ENCODE assay signal across 24 cellular contexts in the genomic region with DNA sequence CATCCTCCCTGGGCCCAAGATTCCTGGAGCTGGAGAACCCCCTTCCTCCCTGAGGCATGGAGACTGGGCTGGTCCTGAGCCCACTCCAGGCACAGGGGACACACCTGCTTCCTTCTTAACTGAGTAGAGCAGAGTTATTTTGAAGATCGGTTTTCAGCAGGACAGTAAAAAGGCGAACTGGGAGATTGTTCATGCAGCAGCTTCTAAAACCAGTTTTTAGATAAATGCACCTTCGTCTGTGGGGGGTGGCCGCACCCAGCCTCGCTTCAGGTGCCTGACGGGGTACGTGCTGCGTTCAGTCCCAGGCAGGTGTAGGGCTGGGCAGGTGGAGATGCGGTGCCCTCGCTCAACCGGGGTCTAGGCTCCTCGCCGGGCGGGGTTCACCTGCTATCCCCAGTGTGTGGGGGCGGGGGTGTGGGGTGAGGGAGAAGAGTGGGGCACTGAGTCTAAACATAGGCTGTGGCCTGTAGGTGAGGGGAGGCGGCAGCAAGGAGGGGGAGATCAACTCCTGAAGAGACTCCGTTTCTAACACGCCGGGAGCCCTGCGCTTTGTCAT.
"Had no signal": no experiment of that assay in that cellular context is flagged by ENCODE, and none has a peak within 500 bp of the region (broad histone marks: within the 10 kb centered on the region; RNA-seq: fewer than 3 reads in every experiment).

No MANE protein-coding gene starts in this region.

- H3K4me1 ChIP-seq: left lung, lower lobe of right lung, right atrium auricular region, right lobe of liver, tibial nerve, uterus had no signal

- H3K4me3 ChIP-seq: left lung, lower lobe of right lung, neural progenitor cell, ovary, right atrium auricular region, right lobe of liver, smooth muscle cell, tibial nerve, uterus had no signal

- ATAC-seq: left colon; left lung; lower lobe of right lung; naive thymus-derived CD8-positive, alpha-beta T cell; right lobe of liver; stimulated activated memory B cell treated with anti-CD40 and anti-IgM and Interleukin-4, amounts not matched to agents 10 μg/mL and 1 μg/mL and 100 μg/mL, for 72 hours had no signal

- H3K27ac ChIP-seq: left lung, lower lobe of right lung, neural progenitor cell, ovary, right atrium auricular region, right lobe of liver, tibial nerve, uterus had no signal

- H3K4me3 Mint-ChIP-seq: immature natural killer cell; naive thymus-derived CD8-positive, alpha-beta T cell; nephron; neural progenitor cell; stimulated activated memory B cell treated with anti-CD40 and anti-IgM and Interleukin-4, amounts not matched to agents 10 μg/mL and 1 μg/mL and 100 μg/mL, for 72 hours; stimulated activated naive CD8-positive, alpha-beta T cell treated with anti-CD3 and anti-CD28 coated beads, Interleukin-15, amount 100 ng/mL, for 72 hours; type B pancreatic cell had no signal

- H3K27ac Mint-ChIP-seq: immature natural killer cell; nephron; neural progenitor cell; progenitor cell of endocrine pancreas; stimulated activated memory B cell treated with anti-CD40 and anti-IgM and Interleukin-4, amounts not matched to agents 10 μg/mL and 1 μg/mL and 100 μg/mL, for 72 hours; stimulated activated naive CD8-positive, alpha-beta T cell treated with anti-CD3 and anti-CD28 coated beads, Interleukin-15, amount 100 ng/mL, for 72 hours; type B pancreatic cell had no signal

- H3K27me3 ChIP-seq: neural progenitor cell, ovary, right atrium auricular region, right lobe of liver, uterus had no signal

- H3K9me3 ChIP-seq: left lung, lower lobe of right lung, ovary, right atrium auricular region, right lobe of liver, tibial nerve, uterus had no signal

- H3K36me3 Mint-ChIP-seq: immature natural killer cell; naive thymus-derived CD8-positive, alpha-beta T cell; neural progenitor cell; stimulated activated memory B cell treated with anti-CD40 and anti-IgM and Interleukin-4, amounts not matched to agents 10 μg/mL and 1 μg/mL and 100 μg/mL, for 72 hours; type B pancreatic cell had no signal

- H3K36me3 ChIP-seq: left lung, lower lobe of right lung, neural progenitor cell, ovary, right atrium auricular region, right lobe of liver, tibial nerve, uterus had no signal

- H3K27me3 Mint-ChIP-seq: progenitor cell of endocrine pancreas, type B pancreatic cell had no signal

- H3K4me1 Mint-ChIP-seq: immature natural killer cell; naive thymus-derived CD8-positive, alpha-beta T cell; nephron; stimulated activated naive CD8-positive, alpha-beta T cell treated with anti-CD3 and anti-CD28 coated beads, Interleukin-15, amount 100 ng/mL, for 72 hours had no signal

- H3K9me3 Mint-ChIP-seq: immature natural killer cell; naive thymus-derived CD8-positive, alpha-beta T cell; neural progenitor cell; stimulated activated memory B cell treated with anti-CD40 and anti-IgM and Interleukin-4, amounts not matched to agents 10 μg/mL and 1 μg/mL and 100 μg/mL, for 72 hours; stimulated activated naive CD8-positive, alpha-beta T cell treated with anti-CD3 and anti-CD28 coated beads, Interleukin-15, amount 100 ng/mL, for 72 hours; type B pancreatic cell had no signal

- DNase-seq: immature natural killer cell; kidney; left colon; lower lobe of right lung; mesenchymal stem cell; naive thymus-derived CD8-positive, alpha-beta T cell; ovary; right lobe of liver; stimulated activated CD4-positive, alpha-beta T cell treated with anti-CD3 and anti-CD28 coated beads, Interleukin-1b, Interleukin-23, amount 100 ng/mL, for 48 hours; stimulated activated CD4-positive, alpha-beta T cell treated with anti-CD3 and anti-CD28 coated beads, Interleukin-2, amount 100 ng/mL, for 48 hours; stimulated activated CD4-positive, alpha-beta T cell treated with anti-CD3 and anti-CD28 coated beads, Interleukin-4, amount 100 ng/mL, for 4 hours; stimulated activated CD8-positive, alpha-beta memory T cell treated with anti-CD3 and anti-CD28 coated beads, Interleukin-4, amount 100 ng/mL, for 48 hours; stimulated activated naive CD4-positive, alpha-beta T cell treated with Interleukin-2 at 50 U/mL for 16 hours; stimulated activated naive CD8-positive, alpha-beta T cell treated with anti-CD3 and anti-CD28 coated beads, Interleukin-15, amount 100 ng/mL, for 72 hours; uterus had no signal
